Comparison of ENCODE assay signal across 1 cellular context in genomic region chr6:21586300-21586699, GRCh38.
TF ChIP-seq lines count a peak whose summit lies in the region.

No MANE protein-coding gene starts in this region.

TF ChIP-seq in SK-N-SH treated with all-trans-retinoic acid at 6 μM for 48 hours, 23 proteins besides CTCF, POLR2A, EP300 and RAD21 (continued from another document):
- TF ChIP-seq ESRRG (CRISPR knock-in tag; IDR thresholded peaks at IDR 0.05) (no peak), TCF4 (CRISPR knock-in tag; IDR thresholded peaks at IDR 0.05; ENCODE audit: borderline replicate concordance) (no peak), GLIS3 (CRISPR knock-in tag; IDR thresholded peaks at IDR 0.05) (no peak), ARNTL (CRISPR knock-in tag; IDR thresholded peaks at IDR 0.05; ENCODE audit: borderline replicate concordance, low read depth) (no peak)
